In the genomic region with DNA sequence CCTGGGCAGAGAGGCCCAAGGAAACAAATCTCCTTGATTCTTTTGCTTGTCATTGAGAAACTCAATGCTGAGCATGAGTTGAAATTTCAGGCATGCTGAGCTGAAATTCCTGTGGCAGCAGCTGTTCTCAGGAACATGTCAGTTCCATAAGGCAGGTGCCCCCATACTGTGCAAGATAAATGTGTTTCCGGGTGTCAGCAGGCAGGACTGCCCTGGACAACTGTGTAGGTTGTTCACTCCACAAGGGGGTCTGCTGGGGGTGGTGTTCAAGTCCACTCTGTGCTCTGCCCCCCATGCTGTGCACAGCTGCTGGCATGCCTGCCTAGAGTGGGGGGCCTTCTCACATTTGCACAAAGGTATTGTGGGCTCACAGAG, we compare ENCODE assay signal across 22 cellular contexts.
DNase-seq lines count a peak whose midpoint lies in the region; ATAC-seq and TF ChIP-seq lines count a peak whose summit lies in the region.
"Had no signal": no experiment of that assay in that cellular context is flagged by ENCODE, and none has a peak within 500 bp of the region (broad histone marks: within the 10 kb centered on the region; RNA-seq: fewer than 3 reads in every experiment).

No MANE protein-coding gene starts in this region.

- no peaks in the 10 kb centered on the region for H3K9me3 ChIP-seq in HUES64 (ENCODE audit: insufficient read depth, low read depth, low read length)
- H3K9me3 ChIP-seq in upper lobe of left lung, result no peaks in the 10 kb centered on the region
- H3K9me3 ChIP-seq: pancreas, uterus had no signal

- peaks cover 10% of the 10 kb centered on the region for H3K27me3 Mint-ChIP-seq in GM23338 (ENCODE audit: insufficient read depth, low read depth, poor library complexity)
- H3K27me3 Mint-ChIP-seq in chondrocyte (ENCODE audit: low read depth), result peaks cover 2% of the 10 kb centered on the region
- H3K27me3 Mint-ChIP-seq in nephron (ENCODE audit: low read depth), result peaks cover 11% of the 10 kb centered on the region
- H3K27me3 Mint-ChIP-seq: activated CD4-positive, alpha-beta memory T cell treated with anti-CD3 and anti-CD28 coated beads, Interleukin-2, amount 10 ng/mL, durations not matched to agents 7 days and 5 days had no signal

- TF ChIP-seq POLR2A in upper lobe of left lung (IDR thresholded peaks at IDR 0.05), result no peak

- H3K27ac ChIP-seq in GM23338 (ENCODE audit: low read depth) (no peak overlapping the region), HUES64 (ENCODE audit: low read depth, low read length) (peak overlapping the region; percentile 24; the same call in 1 of the 2 replicates), caudate nucleus (ENCODE audit: low read depth, low read length) (no peak overlapping the region), foreskin keratinocyte (no peak overlapping the region), upper lobe of left lung (no peak overlapping the region)
- H3K27ac ChIP-seq: KMS-11, pancreas, RWPE1, uterus had no signal

- peaks cover 16% of the 10 kb centered on the region for H3K36me3 Mint-ChIP-seq in GM23338 (ENCODE audit: low read depth)
- no peaks in the 10 kb centered on the region for H3K36me3 Mint-ChIP-seq in chondrocyte (ENCODE audit: low read depth)
- no peaks in the 10 kb centered on the region for H3K36me3 Mint-ChIP-seq in nephron (ENCODE audit: low read depth)

- no peaks in the 10 kb centered on the region for H3K9me2 ChIP-seq in GM23338 (ENCODE audit: insufficient read depth)

- H3K27me3 ChIP-seq in GM23338 (ENCODE audit: insufficient read depth), result no peaks in the 10 kb centered on the region
- H3K27me3 ChIP-seq in HUES64 (ENCODE audit: insufficient read depth, low read length), result no peaks in the 10 kb centered on the region
- H3K27me3 ChIP-seq in foreskin keratinocyte, result no peaks in the 10 kb centered on the region
- H3K27me3 ChIP-seq in upper lobe of left lung, result no peaks in the 10 kb centered on the region
- H3K27me3 ChIP-seq: dorsolateral prefrontal cortex, pancreas, uterus had no signal

- H3K4me3 ChIP-seq in GM23338 (no peak overlapping the region), HUES64 (ENCODE audit: low read length) (no peak overlapping the region), upper lobe of left lung (no peak overlapping the region)
- H3K4me3 ChIP-seq: pancreas, uterus had no signal

- no peak for TF ChIP-seq EP300 in upper lobe of left lung (IDR thresholded peaks at IDR 0.05)

- H3K9me3 Mint-ChIP-seq in GM23338, result peaks cover 9% of the 10 kb centered on the region
- H3K9me3 Mint-ChIP-seq in chondrocyte (ENCODE audit: low read depth), result peaks cover 4% of the 10 kb centered on the region
- H3K9me3 Mint-ChIP-seq in nephron, result peaks cover 3% of the 10 kb centered on the region

- H3K36me3 ChIP-seq in GM23338 (ENCODE audit: insufficient read depth) (no peaks in the 10 kb centered on the region), HUES64 (ENCODE audit: insufficient read depth, low read length) (no peaks in the 10 kb centered on the region), upper lobe of left lung (no peaks in the 10 kb centered on the region)
- H3K36me3 ChIP-seq: pancreas, uterus had no signal

- 58% methylated on average over 1 of the region's 1 CpG for WGBS in HUES64
- WGBS in upper lobe of left lung, 2 donors, result 73% methylated on average over 1 of the region's 1 CpG; no CpG with 5 or more reads in 1 of the 2 donors

- 0 out of 2 replicates have a peak overlapping the region, but pooled peaks have one; percentile 48 for H3K4me2 ChIP-seq in GM23338
- H3K4me2 ChIP-seq: KMS-11 had no signal

- H3F3A ChIP-seq in GM23338 (replicated peaks; ENCODE audit: low read depth), result no peaks in the 10 kb centered on the region

- no peak overlapping the region for H3K9ac ChIP-seq in HUES64 (ENCODE audit: low read depth, low read length)
- H3K9ac ChIP-seq: KMS-11 had no signal

- H3K4me3 Mint-ChIP-seq in GM23338, result 0 out of 3 replicates have a peak overlapping the region, but pooled peaks have one; percentile 3
- no peak overlapping the region for H3K4me3 Mint-ChIP-seq in chondrocyte (ENCODE audit: unreplicated experiment)
- H3K4me3 Mint-ChIP-seq in nephron, result no peak overlapping the region
- H3K4me3 Mint-ChIP-seq: activated CD4-positive, alpha-beta memory T cell treated with anti-CD3 and anti-CD28 coated beads, Interleukin-2, amount 10 ng/mL, durations not matched to agents 7 days and 5 days; naive B cell had no signal

- H4K20me1 ChIP-seq in GM23338 (replicated peaks; ENCODE audit: insufficient read depth), result no peaks in the 10 kb centered on the region; the same call in 1 of the 2 replicates

- H3K4me1 ChIP-seq in GM23338 (ENCODE audit: insufficient read depth), result peaks cover 13% of the 10 kb centered on the region
- peaks cover 12% of the 10 kb centered on the region; the same call in 1 of the 2 replicates for H3K4me1 ChIP-seq in HUES64 (ENCODE audit: insufficient read depth, low read length)
- H3K4me1 ChIP-seq in foreskin keratinocyte, result no peaks in the 10 kb centered on the region
- peaks cover 0 to 1% (median 0%) of the 10 kb centered on the region in 4 donors for H3K4me1 ChIP-seq in upper lobe of left lung
- H3K4me1 ChIP-seq: pancreas, uterus had no signal

- TF ChIP-seq CTCF in GM23338 (conservative IDR thresholded peaks at IDR 0.05; ENCODE audit: low read depth in 2 of 2), result no peak
- no peak for TF ChIP-seq CTCF in chondrocyte (IDR thresholded peaks at IDR 0.05)
- TF ChIP-seq CTCF in nephron (IDR thresholded peaks at IDR 0.05; ENCODE audit: unreplicated experiment in 3 of 3), result no peak
- TF ChIP-seq CTCF in foreskin keratinocyte (conservative IDR thresholded peaks at IDR 0.05), result no peak
- no peak for TF ChIP-seq CTCF in upper lobe of left lung (IDR thresholded peaks at IDR 0.05)

- H3K4me1 Mint-ChIP-seq in GM23338 (peaks cover 24% of the 10 kb centered on the region), chondrocyte (ENCODE audit: low read depth) (no peaks in the 10 kb centered on the region), nephron (peaks cover 18% of the 10 kb centered on the region)
- H3K4me1 Mint-ChIP-seq: activated CD4-positive, alpha-beta memory T cell treated with anti-CD3 and anti-CD28 coated beads, Interleukin-2, amount 10 ng/mL, durations not matched to agents 7 days and 5 days had no signal

- peaks cover 8% of the 10 kb centered on the region; the same call in 1 of the 2 replicates for H3K79me2 ChIP-seq in GM23338 (replicated peaks; ENCODE audit: insufficient read depth)

- H2AFZ ChIP-seq in GM23338, result no peak overlapping the region

- DNase-seq in GM23338 (ENCODE audit: low spot score), result peak; percentile 64
- DNase-seq in chondrocyte (ENCODE audit: low spot score), result peak; percentile 33
- DNase-seq in caudate nucleus (lab: John Stamatoyannopoulos, UW), result no peak
- no peak for DNase-seq in foreskin keratinocyte
- no peak for DNase-seq in AG20443 (ENCODE audit: low spot score)
- no peak for DNase-seq in upper lobe of left lung
- DNase-seq: activated CD4-positive, alpha-beta memory T cell treated with anti-CD3 and anti-CD28 coated beads, Interleukin-2, amount 10 ng/mL, durations not matched to agents 7 days and 5 days; activated effector memory CD4-positive, alpha-beta T cell treated with anti-CD3 and anti-CD28 coated beads, Interleukin-2, amount 50 U/mL, for 16 hours; mammary epithelial cell; naive B cell; NCI-H187 treated with DMSO at 0.1 percent for 48 hours; NCI-H2227 treated with DMSO at 0.1 percent for 48 hours; NCI-H748 treated with DMSO at 0.1 percent for 48 hours; uterus had no signal

- ATAC-seq in GM23338, result peak; percentile 59
- ATAC-seq in foreskin keratinocyte, result no peak
- ATAC-seq in upper lobe of left lung (ENCODE audit: low FRiP score in 2 of 2), result no peak
- ATAC-seq: activated CD4-positive, CD25-positive, alpha-beta regulatory T cell treated with anti-CD3 and anti-CD28 coated beads, Interleukin-2, amount 50 U/mL, for 24 hours; pancreas; sciatic nerve had no signal

- H3K27ac Mint-ChIP-seq in GM23338 (peak overlapping the region; percentile 90), chondrocyte (ENCODE audit: unreplicated experiment) (no peak overlapping the region), nephron (peak overlapping the region in 2 of 3 experiments; percentile 51 to 81)
- H3K27ac Mint-ChIP-seq: activated CD4-positive, alpha-beta memory T cell treated with anti-CD3 and anti-CD28 coated beads, Interleukin-2, amount 10 ng/mL, durations not matched to agents 7 days and 5 days; naive B cell had no signal

Comparison
In these comparisons a context has a peak if more than half of its experiments do, and no peak if none do; other contexts are left out.
1. DNase-seq: peak in GM23338 (single experiment) and chondrocyte (single experiment); none in caudate nucleus (0 of 61), foreskin keratinocyte (0 of 2), AG20443 (single experiment) and upper lobe of left lung (0 of 2).